Comparison of ENCODE assay signal across 8 cellular contexts in genomic region chr3:191290311-191291025, GRCh38. TPM values are rescaled to one million over a fixed set of nuclear protein-coding genes. Genes with fewer than 3 reads are reported as not detected.
DNase-seq lines count a peak whose midpoint lies in the region; ATAC-seq, FAIRE-seq and TF ChIP-seq lines count a peak whose summit lies in the region.

No MANE protein-coding gene starts in this region.

- H3K27ac ChIP-seq in stomach = peak overlapping the region in 1 of 5 donors; percentile 36

- H3K9me2 ChIP-seq in Loucy (replicated peaks; ENCODE audit: low read depth, low read length) = no peaks in the 10 kb centered on the region

- no peaks in the 10 kb centered on the region for H3K36me3 ChIP-seq in Loucy (ENCODE audit: insufficient read depth, low read length)
- H3K36me3 ChIP-seq in MG63 = no peaks in the 10 kb centered on the region
- no peaks in the 10 kb centered on the region for H3K36me3 ChIP-seq in stomach

- peak overlapping the region in 2 of 6 donors; percentile 5 to 41 for H3K27ac Mint-ChIP-seq in immature natural killer cell

- TF ChIP-seq CTCF in Loucy (conservative IDR thresholded peaks at IDR 0.05; ENCODE audit: low read length) (no peak), stomach (IDR thresholded peaks at IDR 0.05) (no peak)

- H3K4me1 Mint-ChIP-seq in immature natural killer cell = peaks cover 9 to 16% of the 10 kb centered on the region in 2 donors

- H4K20me1 ChIP-seq in Loucy (ENCODE audit: insufficient read depth, low read length, poor library complexity, severe bottlenecking) = no peaks in the 10 kb centered on the region

- H3K36me3 Mint-ChIP-seq in immature natural killer cell = no peaks in the 10 kb centered on the region

- H2AFZ ChIP-seq in Loucy (ENCODE audit: low read length) = no peak overlapping the region

- peak; percentile 79 for FAIRE-seq in GM18507 (lab: Jason Lieb, UNC)

- TF ChIP-seq EP300 in stomach (IDR thresholded peaks at IDR 0.05) = no peak

- H3K4me1 ChIP-seq in Loucy (ENCODE audit: insufficient read depth, low read length, poor library complexity, severe bottlenecking) (no peaks in the 10 kb centered on the region), stomach (no peaks in the 10 kb centered on the region)

- no peaks in the 10 kb centered on the region for H3K9me3 Mint-ChIP-seq in immature natural killer cell

- ATAC-seq in GM21737 (IDR thresholded peaks at IDR 0.05; ENCODE audit: unreplicated experiment) = peak; percentile 79

- peaks cover 0 to 2% (median 0%) of the 10 kb centered on the region in 3 donors for H3K27me3 Mint-ChIP-seq in immature natural killer cell (ENCODE audit: low read depth in 3 of 3)

- 70 to 82% (median 79%) methylated on average over 4 of the region's 4 CpGs for WGBS in stomach, 5 donors

- H3F3A ChIP-seq in Loucy (ENCODE audit: low read depth) = no peaks in the 10 kb centered on the region

- intact Hi-C loops in stomach (cut with DNase I; ENCODE audit: low total_unique reads) = no loop called here

- no peaks in the 10 kb centered on the region for H3K79me2 ChIP-seq in Loucy (ENCODE audit: insufficient read depth, low read length)

- H3K27me3 ChIP-seq in Loucy (ENCODE audit: insufficient read depth, low read length, poor library complexity, severe bottlenecking) (no peaks in the 10 kb centered on the region), MG63 (no peaks in the 10 kb centered on the region), stomach (no peaks in the 10 kb centered on the region)

- TF ChIP-seq POLR2A in stomach (IDR thresholded peaks at IDR 0.05) = no peak

- no peak overlapping the region for H3K9ac ChIP-seq in Loucy (ENCODE audit: low read depth, low read length, poor library complexity, severe bottlenecking)

- H3K4me3 ChIP-seq in Loucy (ENCODE audit: low read length, poor library complexity, severe bottlenecking) (peak overlapping the region; percentile 10), MG63 (no peak overlapping the region), stomach (no peak overlapping the region)

- peak overlapping the region; percentile 24 for H3K4me2 ChIP-seq in Loucy (ENCODE audit: low read depth, low read length, poor library complexity, severe bottlenecking)

- DNase-seq in GM18507 (ENCODE audit: extremely low spot score, insufficient read length, low read depth) (no peak), immature natural killer cell (no peak), SIG-M5 (lab: John Stamatoyannopoulos, UW) (no peak), MG63 (no peak), NCI-H2029 treated with DMSO at 0.1 percent for 48 hours (lab: John Stamatoyannopoulos, UW) (no peak), stomach (no peak)

- H3K9me3 ChIP-seq in Loucy (ENCODE audit: insufficient read depth, low read depth, low read length) (no peaks in the 10 kb centered on the region), MG63 (peaks cover 2% of the 10 kb centered on the region; the same call in 1 of the 2 replicates), stomach (no peaks in the 10 kb centered on the region)

- peak overlapping the region in 4 of 5 donors; percentile 9 to 52 (median 45) for H3K4me3 Mint-ChIP-seq in immature natural killer cell

RNA-seq across cellular contexts. Expression of gene CCDC50, which starts 38.7 kb away (rescaled TPM):
- 10 to 100 TPM; 11.1 to 19.8 (median 15.9) TPM for polyA plus RNA-seq in immature natural killer cell
- total RNA-seq in MG63 (2014; rRNA removed; shearing (Covaris generic); ENCODE audit: low replicate concordance) = 65.4 and 93.9 TPM in 2 replicates
- total RNA-seq in stomach = 100 to 1,000 TPM in 3 of 5 donors, 10 to 100 TPM in 2; 58.7 to 226 (median 112) TPM
- polyA plus RNA-seq in stomach = 10 to 100 TPM; 17.6 to 19.2 (median 18.8) TPM

RNA-seq across cellular contexts. Expression of gene UTS2B, which starts 39.9 kb away (rescaled TPM):
- polyA plus RNA-seq in immature natural killer cell (not detected), stomach (under 1 TPM in 2 of 3 donors, not detected in 1; 0.20 to 0.46 TPM)
- not detected in 2 replicates for total RNA-seq in MG63 (2014; rRNA removed; shearing (Covaris generic); ENCODE audit: low replicate concordance)
- total RNA-seq in stomach = not detected
